ENCODE assay signal across 9 cellular contexts in genomic region chr11:29448246-29448877, GRCh38.
A peak's percentile ranks its signal among the peaks of the same experiment; 100 is the strongest.
DNase-seq lines count a peak whose midpoint lies in the region; ATAC-seq, FAIRE-seq and TF ChIP-seq lines count a peak whose summit lies in the region.
"Had no signal": no experiment of that assay in that cellular context is flagged by ENCODE, and none has a peak within 500 bp of the region (broad histone marks: within the 10 kb centered on the region; RNA-seq: fewer than 3 reads in every experiment).

No MANE protein-coding gene starts in this region.

- H3K9me3 Mint-ChIP-seq in activated T-cell treated with anti-CD3 and anti-CD28 coated beads, Interleukin-2, amount 50 U/mL, for 72 hours: peaks cover 1 to 4% of the 10 kb centered on the region in 2 donors

- H3K27ac Mint-ChIP-seq in activated T-cell treated with anti-CD3 and anti-CD28 coated beads, Interleukin-2, amount 50 U/mL, for 72 hours: no peak overlapping the region

- H3K4me3 ChIP-seq in AG04449 (ENCODE audit: low read depth, low read length) (no peak overlapping the region), kidney (ENCODE audit: low read length in 2 of 2) (no peak overlapping the region)

- no peaks in the 10 kb centered on the region for H3K4me1 ChIP-seq in kidney (ENCODE audit: control insufficient read depth in 1 of 2, insufficient read depth in 1 of 2, low read depth in 1 of 2, low read length in 2 of 2)

- no peak overlapping the region for H3K27ac ChIP-seq in kidney (ENCODE audit: low read depth in 2 of 2, low read length in 2 of 2)

- TF ChIP-seq CTCF in AG04449 (IDR thresholded peaks at IDR 0.05; ENCODE audit: insufficient read depth, low read length, missing control alignments) (peak; percentile 45), kidney (IDR thresholded peaks at IDR 0.05; ENCODE audit: borderline replicate concordance, extremely low read depth, insufficient read depth) (peak; percentile 45)

- no peak overlapping the region for H3K9ac ChIP-seq in kidney (ENCODE audit: low read length in 2 of 2)

- no peaks in the 10 kb centered on the region for H3K27me3 Mint-ChIP-seq in activated T-cell treated with anti-CD3 and anti-CD28 coated beads, Interleukin-2, amount 50 U/mL, for 72 hours (ENCODE audit: low read depth)

- no peak for FAIRE-seq in kidney (lab: Jason Lieb, UNC)

- peaks cover 0 to 1% of the 10 kb centered on the region in 2 donors for H3K36me3 Mint-ChIP-seq in activated T-cell treated with anti-CD3 and anti-CD28 coated beads, Interleukin-2, amount 50 U/mL, for 72 hours (ENCODE audit: insufficient read depth in 2 of 2)

- no peaks in the 10 kb centered on the region for H3K36me3 ChIP-seq in kidney (ENCODE audit: control insufficient read depth in 1 of 2, insufficient read depth in 2 of 2, low read length in 2 of 2)

- intact Hi-C loops in kidney (cut with DNase I): no loop called here

- POLR2A ChIA-PET in AG04449 (lab: Yijun Ruan, JAX): interaction anchor here (1.3 kb wide), 1 partner anchor 874 kb away, joined by 5 read pairs; the partner anchor contains the start of gene ARL14EP

- CTCF ChIA-PET in AG04449 (lab: Yijun Ruan, JAX): interaction anchor here (0.7 to 3.6 kb wide), 11 partner anchors 13 to 1466 kb away, joined by 3 to 53 read pairs (median 4); no protein-coding TSS in a partner anchor

- no peaks in the 10 kb centered on the region for H3K9me3 ChIP-seq in kidney (ENCODE audit: control insufficient read depth in 1 of 2, low read length in 2 of 2)

- ATAC-seq in HG02884 (IDR thresholded peaks at IDR 0.05; ENCODE audit: unreplicated experiment): no peak
- ATAC-seq in activated T-cell treated with anti-CD3 and anti-CD28 coated beads, Interleukin-2, amount 50 U/mL, for 72 hours (replicated peaks in 1 of 2): no peak

- no peak overlapping the region for H3K4me3 Mint-ChIP-seq in activated T-cell treated with anti-CD3 and anti-CD28 coated beads, Interleukin-2, amount 50 U/mL, for 72 hours

- DNase-seq in AG04449 (ENCODE audit: low read depth, low spot score) (no peak), HT-29 (ENCODE audit: low spot score) (peak; percentile 42), amniotic epithelial cell (ENCODE audit: low read depth) (peak; percentile 53), kidney (no peak), T1000 (lab: John Stamatoyannopoulos, UW) (no peak), DMS79 (lab: John Stamatoyannopoulos, UW) (no peak)
- no peak for DNase-seq in activated T-cell treated with anti-CD3 and anti-CD28 coated beads, Interleukin-2, amount 50 U/mL, for 72 hours
- DNase-seq: amniotic stem cell had no signal

- H3K4me1 Mint-ChIP-seq in activated T-cell treated with anti-CD3 and anti-CD28 coated beads, Interleukin-2, amount 50 U/mL, for 72 hours (ENCODE audit: low read depth): no peaks in the 10 kb centered on the region

Comparison
In these comparisons a context has a peak if more than half of its experiments do, and no peak if none do; other contexts are left out.
1. DNase-seq: peak in HT-29 (single experiment) and amniotic epithelial cell (single experiment); none in AG04449 (single experiment), kidney (single experiment), T1000 (single experiment), DMS79 (single experiment) and activated T-cell treated with anti-CD3 and anti-CD28 coated beads, Interleukin-2, amount 50 U/mL, for 72 hours (0 of 2).